In the genomic region with DNA sequence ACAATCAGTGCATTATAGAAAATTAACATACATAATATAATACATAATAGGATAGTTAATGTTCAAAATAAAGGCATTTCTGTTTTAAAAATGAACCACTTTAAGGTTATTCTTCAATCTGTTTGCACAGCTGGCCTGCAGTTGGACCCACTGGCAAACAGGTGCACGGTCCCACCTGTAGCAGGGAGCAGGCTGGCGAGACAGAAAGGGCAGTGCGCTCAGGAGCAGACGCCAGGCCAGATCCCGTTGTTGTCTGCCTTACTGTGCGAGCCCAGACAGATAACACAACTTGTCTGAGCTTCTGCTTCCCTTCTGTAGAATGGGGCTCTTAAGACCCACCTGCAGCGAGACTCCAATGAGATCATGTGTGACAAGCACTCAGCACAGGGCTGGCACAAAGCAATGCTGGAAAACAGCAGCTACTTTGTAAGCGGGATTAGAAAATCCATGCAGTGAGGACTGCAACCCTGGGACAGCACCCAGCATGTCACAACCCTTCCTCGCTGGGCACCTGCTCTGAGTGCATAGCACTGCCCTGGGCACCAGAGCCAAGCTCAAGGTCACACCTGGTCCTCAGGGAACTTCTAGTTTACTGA, we compare ENCODE assay signal across 26 cellular contexts. TPM values are rescaled to one million over a fixed set of nuclear protein-coding genes. Genes with fewer than 3 reads are reported as not detected.
DNase-seq lines count a peak whose midpoint lies in the region; ATAC-seq and TF ChIP-seq lines count a peak whose summit lies in the region.
"Had no signal": no experiment of that assay in that cellular context is flagged by ENCODE, and none has a peak within 500 bp of the region (broad histone marks: within the 10 kb centered on the region; RNA-seq: fewer than 3 reads in every experiment).

No MANE protein-coding gene starts in this region.

- no peak for TF ChIP-seq POLR2A in sigmoid colon (IDR thresholded peaks at IDR 0.05)

- H3K27me3 ChIP-seq in sigmoid colon: no peaks in the 10 kb centered on the region
- H3K27me3 ChIP-seq: BLaER1, MG63 had no signal

- H3K36me3 ChIP-seq in sigmoid colon: peaks cover 23 to 79% (median 35%) of the 10 kb centered on the region in 4 donors

- H3K9me3 ChIP-seq in sigmoid colon: no peaks in the 10 kb centered on the region
- H3K9me3 ChIP-seq: BLaER1, MG63, SK-N-SH had no signal

- TF ChIP-seq CTCF in sigmoid colon (IDR thresholded peaks at IDR 0.05): no peak

- H3K4me1 ChIP-seq in sigmoid colon: no peaks in the 10 kb centered on the region
- H3K4me1 ChIP-seq: BLaER1 had no signal

- ATAC-seq in GM18907 (IDR thresholded peaks at IDR 0.05; ENCODE audit: unreplicated experiment): no peak
- no peak for ATAC-seq in GM21423 (IDR thresholded peaks at IDR 0.05; ENCODE audit: unreplicated experiment)
- ATAC-seq: effector memory CD8-positive, alpha-beta T cell; left colon; PC-3 had no signal

- no peak for TF ChIP-seq EP300 in sigmoid colon (IDR thresholded peaks at IDR 0.05)

- intact Hi-C loops in sigmoid colon (cut with DNase I): no loop called here

- peak; percentile 69 for DNase-seq in DMS53 treated with DMSO at 0.1 percent for 48 hours (lab: John Stamatoyannopoulos, UW; ENCODE audit: unreplicated experiment)
- peak; percentile 4 for DNase-seq in NCI-H1092 (lab: John Stamatoyannopoulos, UW)
- DNase-seq in NCI-H2081 treated with DMSO at 0.1 percent for 48 hours (lab: John Stamatoyannopoulos, UW): peak; percentile 3
- DNase-seq in SHP77 treated with DMSO at 0.1 percent for 48 hours (lab: John Stamatoyannopoulos, UW): peak; percentile 39
- no peak for DNase-seq in sigmoid colon
- DNase-seq: activated CD4-positive, alpha-beta T cell treated with anti-CD3 and anti-CD28 coated beads, Interleukin-2, amount 50 U/mL, for 4 hours; activated CD4-positive, CD25-positive, alpha-beta regulatory T cell; activated naive CD4-positive, alpha-beta T cell treated with Interleukin-2 at 50 U/mL for 16 hours; central memory CD4-positive, alpha-beta T cell; effector memory CD8-positive, alpha-beta T cell; erythroblast; H7; immature natural killer cell; left colon; MG63; NCI-H1694; NCI-H446; PC-3; SK-N-SH; stimulated activated CD4-positive, alpha-beta T cell treated with anti-CD3 and anti-CD28 coated beads, Interleukin-4, amount 100 ng/mL, for 4 hours; substantia nigra; trophoblast cell had no signal

- H3K27ac ChIP-seq in sigmoid colon: no peak overlapping the region
- H3K27ac ChIP-seq: BLaER1, KMS-11 had no signal

- WGBS in sigmoid colon, 2 donors: 86 to 94% methylated on average over 9 of the region's 9 CpGs

- no peak overlapping the region for H3K4me3 ChIP-seq in sigmoid colon
- H3K4me3 ChIP-seq: BLaER1, MG63 had no signal

RNA-seq across cellular contexts. Expression of a gene that starts 33.5 kb away (rescaled TPM):
- 10 to 100 TPM; 47.1 to 71.7 (median 55.8) TPM for total RNA-seq in sigmoid colon
- 10 to 100 TPM; 34.2 to 71.2 (median 39.0) TPM for polyA plus RNA-seq in sigmoid colon
